In the genomic region with DNA sequence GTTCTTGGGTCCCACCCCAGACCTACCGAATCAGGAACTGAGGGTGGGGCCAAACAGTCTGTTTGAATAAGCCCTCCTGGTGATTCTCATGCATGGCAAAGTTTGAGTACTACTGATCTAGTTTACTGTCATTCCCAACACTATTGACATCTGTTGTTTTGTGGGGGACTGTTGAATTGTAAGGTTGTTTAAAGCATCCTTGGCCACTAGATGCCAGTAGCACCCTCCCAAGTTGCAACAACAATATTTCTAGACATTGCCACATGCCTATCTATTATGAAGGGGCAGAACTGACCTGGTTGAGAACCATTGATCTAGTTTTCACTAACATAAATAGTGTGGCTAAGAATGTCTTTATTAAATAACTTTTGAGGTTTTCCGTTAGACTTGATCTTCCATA, we compare ENCODE assay signal across 1 cellular context.
TF ChIP-seq lines count a peak whose summit lies in the region.

No MANE protein-coding gene starts in this region.

TF ChIP-seq in neural cell, 6 proteins besides CTCF, POLR2A, EP300 and RAD21 (continued from another document):
- TF ChIP-seq, protein P1, sequence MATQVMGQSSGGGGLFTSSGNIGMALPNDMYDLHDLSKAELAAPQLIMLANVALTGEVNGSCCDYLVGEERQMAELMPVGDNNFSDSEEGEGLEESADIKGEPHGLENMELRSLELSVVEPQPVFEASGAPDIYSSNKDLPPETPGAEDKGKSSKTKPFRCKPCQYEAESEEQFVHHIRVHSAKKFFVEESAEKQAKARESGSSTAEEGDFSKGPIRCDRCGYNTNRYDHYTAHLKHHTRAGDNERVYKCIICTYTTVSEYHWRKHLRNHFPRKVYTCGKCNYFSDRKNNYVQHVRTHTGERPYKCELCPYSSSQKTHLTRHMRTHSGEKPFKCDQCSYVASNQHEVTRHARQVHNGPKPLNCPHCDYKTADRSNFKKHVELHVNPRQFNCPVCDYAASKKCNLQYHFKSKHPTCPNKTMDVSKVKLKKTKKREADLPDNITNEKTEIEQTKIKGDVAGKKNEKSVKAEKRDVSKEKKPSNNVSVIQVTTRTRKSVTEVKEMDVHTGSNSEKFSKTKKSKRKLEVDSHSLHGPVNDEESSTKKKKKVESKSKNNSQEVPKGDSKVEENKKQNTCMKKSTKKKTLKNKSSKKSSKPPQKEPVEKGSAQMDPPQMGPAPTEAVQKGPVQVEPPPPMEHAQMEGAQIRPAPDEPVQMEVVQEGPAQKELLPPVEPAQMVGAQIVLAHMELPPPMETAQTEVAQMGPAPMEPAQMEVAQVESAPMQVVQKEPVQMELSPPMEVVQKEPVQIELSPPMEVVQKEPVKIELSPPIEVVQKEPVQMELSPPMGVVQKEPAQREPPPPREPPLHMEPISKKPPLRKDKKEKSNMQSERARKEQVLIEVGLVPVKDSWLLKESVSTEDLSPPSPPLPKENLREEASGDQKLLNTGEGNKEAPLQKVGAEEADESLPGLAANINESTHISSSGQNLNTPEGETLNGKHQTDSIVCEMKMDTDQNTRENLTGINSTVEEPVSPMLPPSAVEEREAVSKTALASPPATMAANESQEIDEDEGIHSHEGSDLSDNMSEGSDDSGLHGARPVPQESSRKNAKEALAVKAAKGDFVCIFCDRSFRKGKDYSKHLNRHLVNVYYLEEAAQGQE (IDR thresholded peaks at IDR 0.05; ENCODE audit: borderline replicate concordance), result no peak
